ENCODE assay signal across 1 cellular context in genomic region chr1:228457396-228458176, GRCh38.
TF ChIP-seq lines count a peak whose summit lies in the region.

No MANE protein-coding gene starts in this region.

TF ChIP-seq in K562, 482 proteins besides CTCF, POLR2A, EP300 and RAD21 (continued from another document):
- peak; percentile 95 for TF ChIP-seq IRF1 (CRISPR knock-in tag; IDR thresholded peaks at IDR 0.05; ENCODE audit: borderline replicate concordance)
- TF ChIP-seq CAMTA2 (CRISPR knock-in tag; conservative IDR thresholded peaks at IDR 0.05): 0 out of 2 replicates have a peak, but pooled peaks have one; percentile 52
- peak; percentile 82 for TF ChIP-seq SMAD4 (CRISPR knock-in tag; conservative IDR thresholded peaks at IDR 0.05)
- TF ChIP-seq ZBTB7A (IDR thresholded peaks at IDR 0.05; ENCODE audit: borderline replicate concordance, control insufficient read depth, low read depth, low read length): no peak
- no peak; the same call in 1 of the 2 replicates for TF ChIP-seq RERE (CRISPR knock-in tag; IDR thresholded peaks at IDR 0.05; ENCODE audit: borderline replicate concordance)
- peak; percentile 92 for TF ChIP-seq ZNF232 (CRISPR knock-in tag; IDR thresholded peaks at IDR 0.05)
- TF ChIP-seq NR0B1 (IDR thresholded peaks at IDR 0.05; ENCODE audit: partially characterized antibody): no peak
- peak; percentile 78 to 80 for TF ChIP-seq E2F6 (IDR thresholded peaks at IDR 0.05; ENCODE audit: borderline replicate concordance in 1 of 2, extremely low read depth in 1 of 2, insufficient read depth in 1 of 2, insufficient read length in 1 of 2, low read depth in 1 of 2, low read length in 1 of 2, poor library complexity in 1 of 2, severe bottlenecking in 1 of 2)
- TF ChIP-seq ZNF124 (CRISPR knock-in tag; IDR thresholded peaks at IDR 0.05): no peak
- no peak for TF ChIP-seq TBP (optimal IDR thresholded peaks at IDR 0.05; ENCODE audit: low read depth, low read length)
- TF ChIP-seq EZH2 (IDR thresholded peaks at IDR 0.05; ENCODE audit: borderline replicate concordance, low read depth, low read length): no peak
- peak; percentile 20; the same call in 1 of the 2 replicates for TF ChIP-seq GATAD2B (IDR thresholded peaks at IDR 0.05; ENCODE audit: borderline replicate concordance)
- no peak for TF ChIP-seq NFATC3 (IDR thresholded peaks at IDR 0.05)
- TF ChIP-seq ETS2 (tag; IDR thresholded peaks at IDR 0.05; ENCODE audit: borderline replicate concordance, poor library complexity, severe bottlenecking): no peak
- TF ChIP-seq NCOA1 (IDR thresholded peaks at IDR 0.05; ENCODE audit: low read depth): peak; percentile 57; the same call in 1 of the 2 replicates
- no peak for TF ChIP-seq ZNF133 (CRISPR knock-in tag; IDR thresholded peaks at IDR 0.05)
- TF ChIP-seq SRSF1 (IDR thresholded peaks at IDR 0.05; ENCODE audit: low read depth, low read length): 0 out of 2 replicates have a peak, but pooled peaks have one; percentile 71
